ENCODE assay signal across 8 cellular contexts in genomic region chr18:13216092-13216582, GRCh38. TPM values are rescaled to one million over a fixed set of nuclear protein-coding genes. Genes with fewer than 3 reads are reported as not detected.
A peak's percentile ranks its signal among the peaks of the same experiment; 100 is the strongest.
DNase-seq lines count a peak whose midpoint lies in the region; ATAC-seq and TF ChIP-seq lines count a peak whose summit lies in the region.

No MANE protein-coding gene starts in this region.

- H3K9me3 Mint-ChIP-seq in chondrocyte (ENCODE audit: low read depth), result no peaks in the 10 kb centered on the region

- H3K4me3 Mint-ChIP-seq in chondrocyte (ENCODE audit: unreplicated experiment), result peak overlapping the region; percentile 73

- DNase-seq in AG08396 (ENCODE audit: low spot score) (peak; percentile 65), NCI-H2227 (lab: John Stamatoyannopoulos, UW; ENCODE audit: unreplicated experiment) (peak; percentile 69), chondrocyte (ENCODE audit: low spot score) (no peak), kidney glomerular epithelial cell (lab: John Stamatoyannopoulos, UW) (peak; percentile 77)
- DNase-seq in stimulated activated CD4-positive, alpha-beta T cell treated with anti-CD3 and anti-CD28 coated beads, Interleukin-4, amount 100 ng/mL, for 1 hour, result peak; percentile 48

- H3K36me3 Mint-ChIP-seq in chondrocyte (ENCODE audit: low read depth), result no peaks in the 10 kb centered on the region

- ATAC-seq in GM18907 (IDR thresholded peaks at IDR 0.05; ENCODE audit: unreplicated experiment) (peak; percentile 53), HG03039 (IDR thresholded peaks at IDR 0.05; ENCODE audit: unreplicated experiment) (no peak)
- ATAC-seq in activated CD4-positive, CD25-positive, alpha-beta regulatory T cell treated with anti-CD3 and anti-CD28 coated beads, Interleukin-2, amount 50 U/mL, for 24 hours, result peak; percentile 61

- TF ChIP-seq CTCF in chondrocyte (IDR thresholded peaks at IDR 0.05), result peak; percentile 86

- H3K27me3 Mint-ChIP-seq in chondrocyte (ENCODE audit: low read depth), result no peaks in the 10 kb centered on the region

- no peak overlapping the region for H3K27ac Mint-ChIP-seq in chondrocyte (ENCODE audit: unreplicated experiment)

- H3K4me1 Mint-ChIP-seq in chondrocyte (ENCODE audit: low read depth), result peaks cover 32% of the 10 kb centered on the region

RNA-seq across cellular contexts. Expression of gene LDLRAD4, which starts 2.4 kb away (rescaled TPM):
- total RNA-seq in chondrocyte, result 78.2 to 229 TPM (median 80.5 TPM) in 3 replicates
